ENCODE assay signal across 8 cellular contexts in the genomic region with DNA sequence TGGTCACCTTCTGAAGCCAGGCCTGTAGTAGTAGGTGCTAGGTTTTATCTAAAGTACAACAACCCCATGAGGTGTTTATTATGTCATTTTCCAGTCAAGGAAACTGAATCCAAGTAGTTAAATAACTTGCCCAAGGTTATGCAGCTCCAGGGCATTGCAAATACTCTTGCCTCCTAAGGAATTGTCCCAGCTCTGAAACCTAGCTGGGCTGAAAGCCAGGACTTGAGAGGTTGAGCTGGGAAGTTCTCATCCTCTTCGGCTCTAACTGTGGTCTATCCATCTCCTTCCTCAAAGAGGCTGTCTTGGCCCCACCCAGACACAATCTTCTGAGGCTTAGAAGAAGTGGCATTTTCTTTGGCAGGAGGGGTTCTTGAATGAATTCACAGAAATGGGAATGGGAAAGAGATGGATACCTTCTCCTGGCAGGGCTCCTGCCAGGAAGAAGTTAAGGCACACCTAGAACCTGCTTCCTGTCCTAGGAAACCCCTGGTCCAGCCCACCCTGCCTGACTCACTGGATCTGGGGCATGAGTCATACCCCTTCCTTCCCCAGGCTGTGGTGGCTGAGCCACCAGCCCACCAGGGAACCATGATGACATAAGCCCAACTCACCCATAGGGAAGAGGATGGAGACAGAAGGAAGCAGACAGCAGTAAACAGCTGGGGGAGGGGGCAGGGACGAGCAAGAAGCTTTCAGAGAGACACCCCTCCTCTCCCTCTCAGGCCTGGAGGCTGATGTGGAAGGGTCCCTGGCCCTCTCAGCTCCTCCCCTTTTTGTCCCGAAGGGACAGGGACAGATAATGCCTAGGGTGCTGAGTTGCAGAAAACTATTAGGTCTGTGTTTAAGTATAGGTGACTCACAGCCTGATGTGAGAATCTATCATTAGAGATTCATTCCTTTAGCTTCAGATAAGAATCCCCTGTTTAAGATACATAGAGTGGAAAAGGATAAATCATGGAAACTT. TPM values are rescaled to one million over a fixed set of nuclear protein-coding genes. Genes with fewer than 3 reads are reported as not detected.
DNase-seq lines count a peak whose midpoint lies in the region; ATAC-seq, FAIRE-seq and TF ChIP-seq lines count a peak whose summit lies in the region.

No MANE protein-coding gene starts in this region.

- no peaks in the 10 kb centered on the region for H3K9me3 ChIP-seq in PC-9 (ENCODE audit: insufficient read depth, low read depth)
- H3K9me3 ChIP-seq in gastroesophageal sphincter = no peaks in the 10 kb centered on the region

- H3K4me3 ChIP-seq in PC-9 (no peak overlapping the region), bronchial epithelial cell (ENCODE audit: low read depth, low read length) (no peak overlapping the region), gastroesophageal sphincter (no peak overlapping the region)

- FAIRE-seq in bronchial epithelial cell (lab: Jason Lieb, UNC) = no peak

- ATAC-seq in GM18858 (IDR thresholded peaks at IDR 0.05; ENCODE audit: unreplicated experiment) = no peak
- ATAC-seq in gastroesophageal sphincter = no peak
- no peak for ATAC-seq in left lobe of liver

- H2AFZ ChIP-seq in PC-9 = no peak overlapping the region

- H3K27ac ChIP-seq in PC-9 (peak overlapping the region; percentile 68), gastroesophageal sphincter (no peak overlapping the region)

- DNase-seq in HCEC 1CT (peak; percentile 79), PC-9 (peak; percentile 85 to 90), bronchial epithelial cell (ENCODE audit: low read depth) (peak; percentile 97), superior temporal gyrus (ENCODE audit: extremely low spot score) (no peak), left lobe of liver (ENCODE audit: low spot score) (no peak)
- peak; percentile 40 to 41 for DNase-seq in stimulated activated CD4-positive, alpha-beta T cell treated with anti-CD3 and anti-CD28 coated beads, Interleukin-2, amount 100 ng/mL, for 24 hours

- H3K79me2 ChIP-seq in PC-9 (ENCODE audit: low read depth) = peaks cover 32% of the 10 kb centered on the region

- intact Hi-C loops in PC-9 (cut with micrococcal nuclease; ENCODE audit: unreplicated experiment) = no loop called here

- TF ChIP-seq EP300 in gastroesophageal sphincter (IDR thresholded peaks at IDR 0.05) = no peak

- H3K4me1 ChIP-seq in PC-9 (replicated peaks; ENCODE audit: insufficient read depth) (peaks cover 71% of the 10 kb centered on the region), gastroesophageal sphincter (peaks cover 0 to 11% (median 6%) of the 10 kb centered on the region in 3 donors)

- 17 to 50% methylated on average over 1 of the region's 3 CpGs for WGBS in gastroesophageal sphincter (ENCODE audit: low coverage in 1 of 2), 2 donors

- H3K9me2 ChIP-seq in PC-9 (ENCODE audit: insufficient read depth) = no peaks in the 10 kb centered on the region

- TF ChIP-seq CTCF in PC-9 (conservative IDR thresholded peaks at IDR 0.05) (no peak), bronchial epithelial cell (IDR thresholded peaks at IDR 0.05; ENCODE audit: insufficient read depth, low read length, severe bottlenecking) (no peak), gastroesophageal sphincter (IDR thresholded peaks at IDR 0.05) (no peak)

- POLR2A ChIA-PET in PC-9 (lab: Charles Lee; ENCODE audit: unreplicated experiment) = interaction anchor here (0.7 kb wide), 1 partner anchor 119 kb away, joined by 4 read pairs; no protein-coding TSS in a partner anchor

- no peaks in the 10 kb centered on the region for H4K20me1 ChIP-seq in PC-9 (ENCODE audit: insufficient read depth)

- peaks cover 51% of the 10 kb centered on the region for H3F3A ChIP-seq in PC-9 (ENCODE audit: insufficient read depth, low read depth)

- TF ChIP-seq POLR2A in gastroesophageal sphincter (IDR thresholded peaks at IDR 0.05) = no peak

- H3K36me3 ChIP-seq in PC-9 (ENCODE audit: low read depth) = no peaks in the 10 kb centered on the region
- no peaks in the 10 kb centered on the region for H3K36me3 ChIP-seq in bronchial epithelial cell (ENCODE audit: control insufficient read depth, insufficient read depth, low read length)
- H3K36me3 ChIP-seq in gastroesophageal sphincter = no peaks in the 10 kb centered on the region

- H3K27me3 ChIP-seq in PC-9 (ENCODE audit: insufficient read depth, low read depth) = no peaks in the 10 kb centered on the region
- no peaks in the 10 kb centered on the region for H3K27me3 ChIP-seq in bronchial epithelial cell (ENCODE audit: control insufficient read depth, insufficient read depth, low read length)
- peaks cover 35% of the 10 kb centered on the region for H3K27me3 ChIP-seq in gastroesophageal sphincter

- TSS peak; percentile 5 for BruUV-seq in PC-9 (replicated peaks; lab: Mats Ljungman, UMichigan)

- peak overlapping the region; percentile 83 for H3K4me2 ChIP-seq in PC-9

- CTCF ChIA-PET in PC-9 (lab: Charles Lee) = no interaction called here

RNA-seq across cellular contexts. Expression of a gene that starts 2.1 kb away (rescaled TPM):
- total RNA-seq in PC-9 (2021) (32.7 and 46.0 TPM in 2 replicates), bronchial epithelial cell (20.4 and 111 TPM in 2 replicates), gastroesophageal sphincter (under 1 TPM in 1 of 4 donors, not detected in 3; 0.37 TPM), left lobe of liver (10.7 TPM)

RNA-seq across cellular contexts. Expression of a gene that starts 54.0 kb away (rescaled TPM):
- total RNA-seq in PC-9 (2021) (144 and 146 TPM in 2 replicates), bronchial epithelial cell (356 and 395 TPM in 2 replicates), gastroesophageal sphincter (100 to 1,000 TPM; 102 to 180 (median 150) TPM), left lobe of liver (35.6 TPM)

RNA-seq across cellular contexts. Expression of a gene that starts 54.5 kb away (rescaled TPM):
- total RNA-seq in PC-9 (2021) (62.7 and 67.9 TPM in 2 replicates), bronchial epithelial cell (126 and 155 TPM in 2 replicates), gastroesophageal sphincter (100 to 1,000 TPM in 2 of 4 donors, 10 to 100 TPM in 2; 71.1 to 142 (median 94.3) TPM), left lobe of liver (22.3 TPM)

Comparison
In these comparisons a context has a peak if more than half of its experiments do, and no peak if none do; other contexts are left out.
1. DNase-seq: peak in HCEC 1CT (single experiment), PC-9 (2 of 2), bronchial epithelial cell (single experiment) and stimulated activated CD4-positive, alpha-beta T cell treated with anti-CD3 and anti-CD28 coated beads, Interleukin-2, amount 100 ng/mL, for 24 hours (2 of 2); none in superior temporal gyrus (single experiment) and left lobe of liver (single experiment).